In the genomic region with DNA sequence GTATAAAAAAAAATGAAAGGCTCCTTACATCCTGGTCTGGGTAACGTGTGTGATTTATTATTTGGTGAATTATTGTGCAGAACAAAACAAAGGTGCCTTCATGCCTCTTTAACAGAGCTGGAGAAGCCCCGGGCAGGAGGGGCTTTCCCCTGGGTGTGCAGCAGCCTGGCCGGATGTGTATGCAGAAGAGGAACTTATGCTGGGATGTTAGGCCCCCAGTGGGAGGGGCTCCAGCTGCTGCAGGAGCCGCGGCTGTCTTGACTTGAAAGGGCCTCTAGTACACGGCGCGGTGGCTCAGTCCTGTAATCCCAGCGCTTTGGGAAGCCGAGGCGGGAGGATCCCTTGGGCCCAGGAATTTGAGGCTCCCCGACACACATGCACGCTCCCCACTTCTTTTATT, we compare ENCODE assay signal across 10 cellular contexts. TPM values are rescaled to one million over a fixed set of nuclear protein-coding genes. Genes with fewer than 3 reads are reported as not detected.
A peak's percentile ranks its signal among the peaks of the same experiment; 100 is the strongest.
DNase-seq lines count a peak whose midpoint lies in the region; ATAC-seq and TF ChIP-seq lines count a peak whose summit lies in the region.
"Had no signal": no experiment of that assay in that cellular context is flagged by ENCODE, and none has a peak within 500 bp of the region (broad histone marks: within the 10 kb centered on the region; RNA-seq: fewer than 3 reads in every experiment).

No MANE protein-coding gene starts in this region.

- peaks cover 5% of the 10 kb centered on the region for H3K36me3 Mint-ChIP-seq in activated CD8-positive, alpha-beta memory T cell treated with anti-CD3 and anti-CD28 coated beads, Interleukin-2, amount 10 ng/mL, durations not matched to agents 7 days and 5 days
- peaks cover 0 to 3% (median 0%) of the 10 kb centered on the region in 3 donors for H3K36me3 Mint-ChIP-seq in immature natural killer cell
- H3K36me3 Mint-ChIP-seq in stimulated activated effector memory CD8-positive, alpha-beta T cell treated with anti-CD3 and anti-CD28 coated beads, Interleukin-12 subunit alpha, Interleukin-12 subunit beta, amount 100 ng/mL, for 72 hours = peaks cover 30% of the 10 kb centered on the region

- peaks cover 18% of the 10 kb centered on the region for H3K4me1 Mint-ChIP-seq in activated CD8-positive, alpha-beta memory T cell treated with anti-CD3 and anti-CD28 coated beads, Interleukin-2, amount 10 ng/mL, durations not matched to agents 7 days and 5 days
- peaks cover 7 to 10% of the 10 kb centered on the region in 2 donors for H3K4me1 Mint-ChIP-seq in immature natural killer cell
- peaks cover 21% of the 10 kb centered on the region for H3K4me1 Mint-ChIP-seq in stimulated activated effector memory CD8-positive, alpha-beta T cell treated with anti-CD3 and anti-CD28 coated beads, Interleukin-12 subunit alpha, Interleukin-12 subunit beta, amount 100 ng/mL, for 72 hours

- no peak for TF ChIP-seq CTCF in dorsolateral prefrontal cortex (IDR thresholded peaks at IDR 0.05 in 54 of 56, conservative IDR thresholded peaks at IDR 0.05 in 2 of 56; ENCODE audit: low read depth in 1 of 56, partially characterized antibody in 56 of 56)

- H3K27ac ChIP-seq in dorsolateral prefrontal cortex = no peak overlapping the region
- H3K27ac ChIP-seq: KMS-11 had no signal

- peaks cover 0 to 46% (median 6%) of the 10 kb centered on the region in 45 donors for H3K27me3 ChIP-seq in dorsolateral prefrontal cortex

- CTCF ChIA-PET in activated CD8-positive, alpha-beta memory T cell treated with anti-CD3 and anti-CD28 coated beads, Interleukin-2, amount 10 ng/mL, durations not matched to agents 7 days and 5 days (lab: Charles Lee) = interaction anchor here (1.1 kb wide), 1 partner anchor 43 kb away, joined by 4 read pairs; no protein-coding TSS in a partner anchor

- no peak overlapping the region for H3K4me3 Mint-ChIP-seq in activated CD8-positive, alpha-beta memory T cell treated with anti-CD3 and anti-CD28 coated beads, Interleukin-2, amount 10 ng/mL, durations not matched to agents 7 days and 5 days
- H3K4me3 Mint-ChIP-seq in immature natural killer cell = peak overlapping the region; percentile 6 to 44 (median 37)
- H3K4me3 Mint-ChIP-seq in stimulated activated effector memory CD8-positive, alpha-beta T cell treated with anti-CD3 and anti-CD28 coated beads, Interleukin-12 subunit alpha, Interleukin-12 subunit beta, amount 100 ng/mL, for 72 hours = no peak overlapping the region

- H3K27ac Mint-ChIP-seq in activated CD8-positive, alpha-beta memory T cell treated with anti-CD3 and anti-CD28 coated beads, Interleukin-2, amount 10 ng/mL, durations not matched to agents 7 days and 5 days = no peak overlapping the region
- H3K27ac Mint-ChIP-seq in immature natural killer cell = peak overlapping the region in 4 of 6 donors; percentile 13 to 71 (median 46)
- no peak overlapping the region for H3K27ac Mint-ChIP-seq in stimulated activated effector memory CD8-positive, alpha-beta T cell treated with anti-CD3 and anti-CD28 coated beads, Interleukin-12 subunit alpha, Interleukin-12 subunit beta, amount 100 ng/mL, for 72 hours

- peak; percentile 100 for ATAC-seq in HG02588 (IDR thresholded peaks at IDR 0.05; ENCODE audit: unreplicated experiment)
- ATAC-seq in activated CD8-positive, alpha-beta memory T cell treated with anti-CD3 and anti-CD28 coated beads, Interleukin-2, amount 10 ng/mL, durations not matched to agents 7 days and 5 days = peak; percentile 98
- peak; percentile 97 for ATAC-seq in stimulated activated effector memory CD8-positive, alpha-beta T cell treated with anti-CD3 and anti-CD28 coated beads, Interleukin-12 subunit alpha, Interleukin-12 subunit beta, amount 100 ng/mL, for 72 hours

- peak; percentile 14 for TF ChIP-seq POLR2A in GM15510 (IDR thresholded peaks at IDR 0.05; ENCODE audit: borderline replicate concordance, extremely low read depth, insufficient read length)

- H3K27me3 Mint-ChIP-seq in activated CD8-positive, alpha-beta memory T cell treated with anti-CD3 and anti-CD28 coated beads, Interleukin-2, amount 10 ng/mL, durations not matched to agents 7 days and 5 days = no peaks in the 10 kb centered on the region
- H3K27me3 Mint-ChIP-seq in immature natural killer cell (ENCODE audit: low read depth in 3 of 3) = peaks cover 2 to 6% (median 3%) of the 10 kb centered on the region in 3 donors

- intact Hi-C loops in dorsolateral prefrontal cortex (cut with DNase I) = no loop called here

- H3K4me3 ChIP-seq in dorsolateral prefrontal cortex = no peak overlapping the region
- H3K4me3 ChIP-seq: lung had no signal

- DNase-seq in NCI-H524 treated with DMSO at 0.1 percent for 48 hours (lab: John Stamatoyannopoulos, UW) (peak; percentile 44), immature natural killer cell (peak; percentile 6 to 15 (median 7)), dorsolateral prefrontal cortex (no peak), NCI-H1105 treated with DMSO at 0.1 percent for 48 hours (lab: John Stamatoyannopoulos, UW) (no peak)
- DNase-seq in activated CD8-positive, alpha-beta memory T cell treated with anti-CD3 and anti-CD28 coated beads, Interleukin-2, amount 10 ng/mL, durations not matched to agents 7 days and 5 days = peak; percentile 76
- peak; percentile 6 to 61 for DNase-seq in stimulated activated effector memory CD8-positive, alpha-beta T cell treated with anti-CD3 and anti-CD28 coated beads, Interleukin-12 subunit alpha, Interleukin-12 subunit beta, amount 100 ng/mL, for 72 hours (ENCODE audit: low spot score in 2 of 2)

- H3K9me3 Mint-ChIP-seq in activated CD8-positive, alpha-beta memory T cell treated with anti-CD3 and anti-CD28 coated beads, Interleukin-2, amount 10 ng/mL, durations not matched to agents 7 days and 5 days (ENCODE audit: low read depth) = no peaks in the 10 kb centered on the region
- no peaks in the 10 kb centered on the region for H3K9me3 Mint-ChIP-seq in immature natural killer cell
- H3K9me3 Mint-ChIP-seq in stimulated activated effector memory CD8-positive, alpha-beta T cell treated with anti-CD3 and anti-CD28 coated beads, Interleukin-12 subunit alpha, Interleukin-12 subunit beta, amount 100 ng/mL, for 72 hours = no peaks in the 10 kb centered on the region

RNA-seq across cellular contexts. Expression of gene CCNQ, which starts 16.0 kb away (rescaled TPM):
- total RNA-seq in activated CD8-positive, alpha-beta memory T cell treated with anti-CD3 and anti-CD28 coated beads, Interleukin-2, amount 10 ng/mL, durations not matched to agents 7 days and 5 days = 10 to 100 TPM; 17.5 to 24.7 TPM
- polyA plus RNA-seq in immature natural killer cell = 10 to 100 TPM; 36.7 to 42.8 (median 38.4) TPM
- total RNA-seq in dorsolateral prefrontal cortex = 10 to 100 TPM; 15.7 to 45.8 (median 28.2) TPM

Comparison
In these comparisons a context has a peak if more than half of its experiments do, and no peak if none do; other contexts are left out.
1. DNase-seq: peak in NCI-H524 treated with DMSO at 0.1 percent for 48 hours (single experiment), activated CD8-positive, alpha-beta memory T cell treated with anti-CD3 and anti-CD28 coated beads, Interleukin-2, amount 10 ng/mL, durations not matched to agents 7 days and 5 days (single experiment), immature natural killer cell (3 of 3) and stimulated activated effector memory CD8-positive, alpha-beta T cell treated with anti-CD3 and anti-CD28 coated beads, Interleukin-12 subunit alpha, Interleukin-12 subunit beta, amount 100 ng/mL, for 72 hours (2 of 2); none in dorsolateral prefrontal cortex (0 of 10) and NCI-H1105 treated with DMSO at 0.1 percent for 48 hours (single experiment).
2. H3K27ac Mint-ChIP-seq: peak in immature natural killer cell (4 of 6); none in activated CD8-positive, alpha-beta memory T cell treated with anti-CD3 and anti-CD28 coated beads, Interleukin-2, amount 10 ng/mL, durations not matched to agents 7 days and 5 days (single experiment) and stimulated activated effector memory CD8-positive, alpha-beta T cell treated with anti-CD3 and anti-CD28 coated beads, Interleukin-12 subunit alpha, Interleukin-12 subunit beta, amount 100 ng/mL, for 72 hours (single experiment).
3. H3K4me3 Mint-ChIP-seq: peak in immature natural killer cell (5 of 5); none in activated CD8-positive, alpha-beta memory T cell treated with anti-CD3 and anti-CD28 coated beads, Interleukin-2, amount 10 ng/mL, durations not matched to agents 7 days and 5 days (single experiment) and stimulated activated effector memory CD8-positive, alpha-beta T cell treated with anti-CD3 and anti-CD28 coated beads, Interleukin-12 subunit alpha, Interleukin-12 subunit beta, amount 100 ng/mL, for 72 hours (single experiment).
4. Peak in every context shown above with its lines, with median percentiles within 50 percentile points of each other: ATAC-seq.